ENCODE assay signal across 10 cellular contexts in genomic region chr7:85062651-85063050, GRCh38.
"Had no signal": no experiment of that assay in that cellular context is flagged by ENCODE, and none has a peak within 500 bp of the region (broad histone marks: within the 10 kb centered on the region; RNA-seq: fewer than 3 reads in every experiment).

No MANE protein-coding gene starts in this region.

- H3K9me3 ChIP-seq: HAP-1 had no signal

- H3K9me3 Mint-ChIP-seq: GM23338, H9, HFFc6 had no signal

- H3K36me3 ChIP-seq: HAP-1 had no signal

- H3K27ac ChIP-seq: GM23248 had no signal

- H3K27ac Mint-ChIP-seq: GM23338, H9, HFFc6 had no signal

- FAIRE-seq: H1, H54 had no signal

- H3K4me2 ChIP-seq: GM23338 had no signal

- DNase-seq: GM23248, GOT3, H7, H9, HCEC 1CT, HFFc6 had no signal

- H3K4me3 ChIP-seq: GM23248, GM23338, HAP-1 had no signal

- H2AFZ ChIP-seq: GM23248, GM23338 had no signal

- H3K4me3 Mint-ChIP-seq: GM23338, H9, HFFc6 had no signal

- H3K4me1 ChIP-seq: HAP-1 had no signal

- H3K9ac ChIP-seq: GM23248 had no signal
